Comparison of ENCODE assay signal across 14 cellular contexts in the genomic region with DNA sequence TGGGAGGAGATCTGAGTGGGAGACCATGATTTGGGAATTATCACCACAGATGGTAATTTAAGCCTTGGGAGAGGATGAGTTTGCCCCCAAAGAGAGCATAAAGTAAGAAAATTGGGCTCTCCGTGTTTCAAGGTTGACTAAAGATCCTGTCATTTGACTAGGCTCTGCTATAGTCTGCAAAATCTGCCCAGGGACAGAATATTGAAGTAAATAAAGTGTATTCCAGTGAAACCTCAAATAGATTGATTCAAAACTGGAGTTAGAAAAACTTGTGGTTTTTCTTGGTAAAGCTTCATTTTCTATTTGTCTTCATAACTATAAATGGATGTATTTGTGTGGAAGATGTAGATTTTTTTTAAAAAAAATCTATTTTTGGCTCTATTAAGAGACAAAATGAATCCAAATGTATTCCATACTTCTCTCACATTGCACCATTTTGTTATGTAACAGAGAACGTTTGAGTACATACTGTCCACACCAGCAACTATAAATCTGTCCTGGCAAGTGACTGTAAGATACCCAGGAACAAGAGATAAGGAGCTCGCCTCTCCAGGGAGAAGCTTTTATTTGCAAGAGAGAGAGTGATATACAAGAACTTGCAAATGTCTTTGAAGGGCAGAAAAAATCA.
DNase-seq lines count a peak whose midpoint lies in the region; ATAC-seq and TF ChIP-seq lines count a peak whose summit lies in the region.
"Had no signal": no experiment of that assay in that cellular context is flagged by ENCODE, and none has a peak within 500 bp of the region (broad histone marks: within the 10 kb centered on the region; RNA-seq: fewer than 3 reads in every experiment).

No MANE protein-coding gene starts in this region.

- no peaks in the 10 kb centered on the region for H3K9me3 ChIP-seq in SK-N-SH
- no peaks in the 10 kb centered on the region for H3K9me3 ChIP-seq in gastroesophageal sphincter
- H3K9me3 ChIP-seq in tibial nerve = no peaks in the 10 kb centered on the region
- H3K9me3 ChIP-seq: Caco-2 had no signal

- H3F3A ChIP-seq in SK-N-SH (replicated peaks; ENCODE audit: insufficient read depth) = peaks cover 9% of the 10 kb centered on the region

- no peaks in the 10 kb centered on the region for H3K9me2 ChIP-seq in SK-N-SH

- 0 out of 4 replicates have a peak overlapping the region, but pooled peaks of 1 of the 2 experiments have one; percentile 8 for H3K27ac ChIP-seq in SK-N-SH (ENCODE audit: low read depth in 2 of 2, low read length in 1 of 2)
- peak overlapping the region; percentile 88 to 100 (median 96) for H3K27ac ChIP-seq in gastroesophageal sphincter
- peak overlapping the region; percentile 9 to 77 (median 49) for H3K27ac ChIP-seq in tibial nerve
- H3K27ac ChIP-seq: 22Rv1 had no signal

- DNase-seq in SK-N-SH (no peak), tibial nerve (ENCODE audit: low spot score in 2 of 2) (no peak), NCI-H774 (lab: John Stamatoyannopoulos, UW) (no peak), NCI-H146 treated with DMSO at 0.1 percent for 48 hours (lab: John Stamatoyannopoulos, UW; ENCODE audit: unreplicated experiment) (no peak), DMS153 (lab: John Stamatoyannopoulos, UW) (no peak)
- DNase-seq: Caco-2; erythroblast; NCI-H2227 treated with DMSO at 0.1 percent for 48 hours; nucleus accumbens; stimulated activated CD4-positive, alpha-beta T cell treated with anti-CD3 and anti-CD28 coated beads, Interleukin-4, amount 100 ng/mL, for 1 hour had no signal

- peak overlapping the region in 2 of 3 experiments; percentile 32 to 36 for H3K27ac Mint-ChIP-seq in nephron

- H3K79me2 ChIP-seq in SK-N-SH (ENCODE audit: insufficient read depth) = peaks cover 100% of the 10 kb centered on the region

- CTCF ChIA-PET in SK-N-SH (lab: Yijun Ruan, JAX) = interaction anchor here (1.2 kb wide), 1 partner anchor 254 kb away, joined by 3 read pairs; no protein-coding TSS in a partner anchor

- H3K36me3 Mint-ChIP-seq in nephron (ENCODE audit: low read depth) = peaks cover 66% of the 10 kb centered on the region

- TF ChIP-seq EP300 in SK-N-SH (IDR thresholded peaks at IDR 0.05; ENCODE audit: borderline replicate concordance in 1 of 2, low read depth in 1 of 2, low read length in 1 of 2) (no peak), gastroesophageal sphincter (IDR thresholded peaks at IDR 0.05) (peak; percentile 90), tibial nerve (IDR thresholded peaks at IDR 0.05) (peak in 1 of 2 donors; percentile 65)

- H3K4me3 ChIP-seq in SK-N-SH (ENCODE audit: low read depth in 2 of 2, low read length in 1 of 2) = no peak overlapping the region
- H3K4me3 ChIP-seq in gastroesophageal sphincter = peak overlapping the region in 1 of 2 donors; percentile 13
- H3K4me3 ChIP-seq in tibial nerve = no peak overlapping the region

- no peak overlapping the region for H3K4me3 Mint-ChIP-seq in nephron

- peaks cover 86% of the 10 kb centered on the region for H4K20me1 ChIP-seq in SK-N-SH (ENCODE audit: insufficient read depth)

- TF ChIP-seq POLR2A in gastroesophageal sphincter (IDR thresholded peaks at IDR 0.05) = no peak
- TF ChIP-seq POLR2A in tibial nerve (IDR thresholded peaks at IDR 0.05) = no peak

- peaks cover 59% of the 10 kb centered on the region for H3K4me1 Mint-ChIP-seq in nephron

- no peaks in the 10 kb centered on the region for H3K27me3 Mint-ChIP-seq in nephron (ENCODE audit: low read depth)

- no peak overlapping the region for H3K4me2 ChIP-seq in SK-N-SH

- TF ChIP-seq CTCF in SK-N-SH (IDR thresholded peaks at IDR 0.05) (no peak), gastroesophageal sphincter (IDR thresholded peaks at IDR 0.05) (no peak), nephron (IDR thresholded peaks at IDR 0.05; ENCODE audit: unreplicated experiment in 3 of 3) (no peak), tibial nerve (IDR thresholded peaks at IDR 0.05) (no peak)

- WGBS in SK-N-SH (ENCODE audit: low lambda C conversion rate) = 73% methylated on average over 3 of the region's 3 CpGs
- 25 to 31% methylated on average over 3 of the region's 3 CpGs for WGBS in gastroesophageal sphincter (ENCODE audit: low coverage in 1 of 2), 2 donors
- WGBS in tibial nerve, 2 donors = 53 to 55% methylated on average over 3 of the region's 3 CpGs

- no peak overlapping the region for H2AFZ ChIP-seq in SK-N-SH (ENCODE audit: low read depth)

- H3K36me3 ChIP-seq in SK-N-SH (replicated peaks in 1 of 2; ENCODE audit: control insufficient read depth in 1 of 2, insufficient read depth in 2 of 2, low read length in 1 of 2) (peaks cover 31 to 48% of the 10 kb centered on the region in 2 experiments), gastroesophageal sphincter (peaks cover 0 to 10% of the 10 kb centered on the region in 2 donors), tibial nerve (no peaks in the 10 kb centered on the region)

- no peaks in the 10 kb centered on the region for H3K27me3 ChIP-seq in SK-N-SH (ENCODE audit: insufficient read depth)
- H3K27me3 ChIP-seq in gastroesophageal sphincter = no peaks in the 10 kb centered on the region
- H3K27me3 ChIP-seq in tibial nerve = no peaks in the 10 kb centered on the region

- POLR2A ChIA-PET in SK-N-SH (lab: Yijun Ruan, JAX) = interaction anchor here (0.9 kb wide), 1 partner anchor 8 kb away, joined by 3 read pairs; no protein-coding TSS in a partner anchor

- H3K9me3 Mint-ChIP-seq in nephron = no peaks in the 10 kb centered on the region

- H3K4me1 ChIP-seq in SK-N-SH (ENCODE audit: control insufficient read depth in 1 of 2, insufficient read depth in 2 of 2, low read depth in 1 of 2, low read length in 1 of 2) = peaks cover 0 to 2% of the 10 kb centered on the region in 2 experiments; a peak in 2 of 4 replicates
- peaks cover 16 to 89% (median 32%) of the 10 kb centered on the region in 3 donors for H3K4me1 ChIP-seq in gastroesophageal sphincter
- peaks cover 0 to 58% (median 9%) of the 10 kb centered on the region in 4 donors for H3K4me1 ChIP-seq in tibial nerve

- peak; percentile 33 for ATAC-seq in SK-N-SH treated with all-trans-retinoic acid at 6 μM for 48 hours
- peak; percentile 57 for ATAC-seq in gastroesophageal sphincter

- no peak for TF ChIP-seq RAD21 in SK-N-SH (IDR thresholded peaks at IDR 0.05; ENCODE audit: low read length)

- H3K9ac ChIP-seq in SK-N-SH = no peak overlapping the region

TF ChIP-seq in SK-N-SH treated with all-trans-retinoic acid at 6 μM for 48 hours, 23 proteins besides CTCF, POLR2A, EP300 and RAD21 (continues in another document):
- TF ChIP-seq OSR1 (CRISPR knock-in tag; IDR thresholded peaks at IDR 0.05) (no peak), ZNF70 (CRISPR knock-in tag; IDR thresholded peaks at IDR 0.05) (no peak), CSRNP3 (CRISPR knock-in tag; IDR thresholded peaks at IDR 0.05) (no peak)

TF ChIP-seq in SK-N-SH, 30 proteins besides CTCF, POLR2A, EP300 and RAD21:
- TF ChIP-seq TEAD4 (IDR thresholded peaks at IDR 0.05; ENCODE audit: borderline replicate concordance, insufficient read depth) = no peak
- TF ChIP-seq CHD2 (IDR thresholded peaks at IDR 0.05; ENCODE audit: low read length, partially characterized antibody) = no peak
- TF ChIP-seq TAF1 (IDR thresholded peaks at IDR 0.05; ENCODE audit: borderline replicate concordance, low read depth, low read length) = no peak
- no peak for TF ChIP-seq RXRA (IDR thresholded peaks at IDR 0.05; ENCODE audit: borderline replicate concordance, low read depth)
- TF ChIP-seq JUND (IDR thresholded peaks at IDR 0.05) = no peak
